ENCODE assay signal across 16 cellular contexts in the genomic region with DNA sequence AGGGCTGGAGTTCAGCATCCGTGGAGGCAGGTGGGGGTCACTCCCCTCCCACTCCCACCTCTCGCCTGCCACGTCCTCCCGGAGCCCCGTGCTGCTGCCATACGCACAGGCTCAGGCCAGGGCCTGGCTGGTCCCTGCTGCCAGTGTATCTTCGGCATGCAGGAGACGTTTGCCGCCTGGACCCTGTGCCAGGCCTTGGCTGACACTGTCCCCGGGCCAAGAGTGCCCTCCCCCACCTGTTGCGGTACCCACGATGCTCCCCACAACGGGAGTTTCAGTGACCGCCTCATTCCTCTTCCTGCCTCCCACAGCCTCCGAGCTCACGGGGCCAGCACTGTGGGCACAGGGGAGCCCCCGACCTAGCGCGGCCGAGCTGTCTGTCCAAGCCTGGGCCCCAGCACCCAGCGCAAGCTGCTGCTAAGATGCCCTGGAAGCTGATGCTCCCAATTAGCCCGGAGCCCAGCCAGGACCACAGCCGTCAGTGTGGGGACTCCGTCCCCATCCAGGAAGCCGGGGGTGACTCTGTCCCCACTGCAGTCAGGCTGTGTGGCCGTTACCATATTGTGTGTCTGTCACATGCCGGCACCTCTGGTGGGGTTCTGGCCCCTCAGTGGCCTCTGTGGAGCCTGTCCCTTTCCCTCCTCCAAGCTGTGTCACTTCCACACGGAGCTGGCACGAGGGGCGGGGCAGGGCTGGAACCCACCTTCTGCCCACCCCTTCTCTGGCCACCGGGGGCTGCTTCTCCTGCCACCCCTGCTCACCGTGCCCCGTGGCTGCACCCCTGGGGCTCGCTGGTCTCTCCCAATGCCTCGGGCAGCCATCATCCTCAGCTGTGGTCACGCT. TPM values are rescaled to one million over a fixed set of nuclear protein-coding genes. Genes with fewer than 3 reads are reported as not detected.
DNase-seq lines count a peak whose midpoint lies in the region; ATAC-seq, FAIRE-seq and TF ChIP-seq lines count a peak whose summit lies in the region.
"Had no signal": no experiment of that assay in that cellular context is flagged by ENCODE, and none has a peak within 500 bp of the region (broad histone marks: within the 10 kb centered on the region; RNA-seq: fewer than 3 reads in every experiment).

No MANE protein-coding gene starts in this region.

- no peak overlapping the region for H3K4me3 ChIP-seq in breast epithelium

- CTCF ChIA-PET in MCF 10A (lab: Yijun Ruan, JAX) = no interaction called here

- peaks cover 11 to 21% of the 10 kb centered on the region in 2 donors for H3K4me1 ChIP-seq in breast epithelium

- no peaks in the 10 kb centered on the region for H3K36me3 Mint-ChIP-seq in MCF 10A (ENCODE audit: insufficient read depth, unreplicated experiment)
- H3K36me3 Mint-ChIP-seq in dendritic cell treated with granulocyte-macrophage colony-stimulating factor and Interleukin-4, amounts not matched to agents 40 ng/mL and 50 ng/mL, for 4 days (ENCODE audit: low read depth) = peaks cover 93% of the 10 kb centered on the region
- no peaks in the 10 kb centered on the region for H3K36me3 Mint-ChIP-seq in nephron progenitor cell (ENCODE audit: low read depth)
- no peaks in the 10 kb centered on the region for H3K36me3 Mint-ChIP-seq in activated naive CD8-positive, alpha-beta T cell treated with anti-CD3 and anti-CD28 coated beads, Interleukin-2, amount 50 U/mL, for 24 hours (ENCODE audit: low read depth)

- BruUV-seq in MCF 10A (replicated peaks; lab: Mats Ljungman, UMichigan) = no TSS peak

- H3K9me3 Mint-ChIP-seq in MCF 10A (ENCODE audit: unreplicated experiment) = no peaks in the 10 kb centered on the region
- no peaks in the 10 kb centered on the region for H3K9me3 Mint-ChIP-seq in dendritic cell treated with granulocyte-macrophage colony-stimulating factor and Interleukin-4, amounts not matched to agents 40 ng/mL and 50 ng/mL, for 4 days
- H3K9me3 Mint-ChIP-seq in nephron progenitor cell = no peaks in the 10 kb centered on the region
- no peaks in the 10 kb centered on the region for H3K9me3 Mint-ChIP-seq in activated naive CD8-positive, alpha-beta T cell treated with anti-CD3 and anti-CD28 coated beads, Interleukin-2, amount 50 U/mL, for 24 hours
- H3K9me3 Mint-ChIP-seq: activated CD4-positive, alpha-beta T cell treated with anti-CD3 and anti-CD28 coated beads, Interleukin-2, amount 10 ng/mL, durations not matched to agents 7 days and 5 days; activated T-helper 2 cell treated with anti-CD3 and anti-CD28 coated beads, Interferon-gamma antibody, Interleukin-2, Interleukin-4, amounts not matched to agents 10 μg/mL and 5 μg/mL and 100 μg/mL, durations not matched to agents 14 hours and 24 hours and 36 hours; T-helper 2 cell treated with Interferon-gamma antibody and Interleukin-4, amounts not matched to agents 5 μg/mL and 100 μg/mL, for 36 hours had no signal

- POLR2A ChIA-PET in MCF 10A (lab: Yijun Ruan, JAX) = interaction anchor here (0.5 to 0.6 kb wide), 2 partner anchors 8 to 80 kb away, joined by 3 read pairs; partner anchors contain the start of gene TTYH3

- peak overlapping the region; percentile 45 to 75 for H3K27ac ChIP-seq in breast epithelium

- H3K27ac Mint-ChIP-seq in MCF 10A (ENCODE audit: low read depth, unreplicated experiment) (no peak overlapping the region), nephron progenitor cell (peak overlapping the region; percentile 32)
- peak overlapping the region; percentile 100 for H3K27ac Mint-ChIP-seq in dendritic cell treated with granulocyte-macrophage colony-stimulating factor and Interleukin-4, amounts not matched to agents 40 ng/mL and 50 ng/mL, for 4 days
- no peak overlapping the region for H3K27ac Mint-ChIP-seq in activated naive CD8-positive, alpha-beta T cell treated with anti-CD3 and anti-CD28 coated beads, Interleukin-2, amount 50 U/mL, for 24 hours
- H3K27ac Mint-ChIP-seq: activated CD4-positive, alpha-beta T cell treated with anti-CD3 and anti-CD28 coated beads, Interleukin-2, amount 10 ng/mL, durations not matched to agents 7 days and 5 days; activated T-helper 2 cell treated with anti-CD3 and anti-CD28 coated beads, Interferon-gamma antibody, Interleukin-2, Interleukin-4, amounts not matched to agents 10 μg/mL and 5 μg/mL and 100 μg/mL, durations not matched to agents 14 hours and 24 hours and 36 hours; T-helper 2 cell treated with Interferon-gamma antibody and Interleukin-4, amounts not matched to agents 5 μg/mL and 100 μg/mL, for 36 hours had no signal

- H3K27me3 Mint-ChIP-seq in MCF 10A (ENCODE audit: insufficient read depth, unreplicated experiment) (no peaks in the 10 kb centered on the region), nephron progenitor cell (ENCODE audit: low read depth, poor library complexity) (no peaks in the 10 kb centered on the region)
- H3K27me3 Mint-ChIP-seq in dendritic cell treated with granulocyte-macrophage colony-stimulating factor and Interleukin-4, amounts not matched to agents 40 ng/mL and 50 ng/mL, for 4 days = no peaks in the 10 kb centered on the region
- H3K27me3 Mint-ChIP-seq in activated naive CD8-positive, alpha-beta T cell treated with anti-CD3 and anti-CD28 coated beads, Interleukin-2, amount 50 U/mL, for 24 hours = no peaks in the 10 kb centered on the region
- H3K27me3 Mint-ChIP-seq: activated CD4-positive, alpha-beta T cell treated with anti-CD3 and anti-CD28 coated beads, Interleukin-2, amount 10 ng/mL, durations not matched to agents 7 days and 5 days had no signal

- peak; percentile 86 for FAIRE-seq in urothelium cell line (lab: Jason Lieb, UNC)
- FAIRE-seq: D721Med had no signal

- H3K4me3 Mint-ChIP-seq in MCF 10A (ENCODE audit: unreplicated experiment) (no peak overlapping the region), nephron progenitor cell (no peak overlapping the region)
- H3K4me3 Mint-ChIP-seq in dendritic cell treated with granulocyte-macrophage colony-stimulating factor and Interleukin-4, amounts not matched to agents 40 ng/mL and 50 ng/mL, for 4 days = peak overlapping the region; percentile 62
- no peak overlapping the region for H3K4me3 Mint-ChIP-seq in activated naive CD8-positive, alpha-beta T cell treated with anti-CD3 and anti-CD28 coated beads, Interleukin-2, amount 50 U/mL, for 24 hours
- H3K4me3 Mint-ChIP-seq: activated CD4-positive, alpha-beta T cell treated with anti-CD3 and anti-CD28 coated beads, Interleukin-2, amount 10 ng/mL, durations not matched to agents 7 days and 5 days; T-helper 2 cell treated with Interferon-gamma antibody and Interleukin-4, amounts not matched to agents 5 μg/mL and 100 μg/mL, for 36 hours had no signal

- TF ChIP-seq CTCF in breast epithelium (IDR thresholded peaks at IDR 0.05) (no peak), MCF 10A (IDR thresholded peaks at IDR 0.05; ENCODE audit: unreplicated experiment) (no peak), nephron progenitor cell (IDR thresholded peaks at IDR 0.05) (no peak)

- no peak for ATAC-seq in activated naive CD8-positive, alpha-beta T cell treated with anti-CD3 and anti-CD28 coated beads, Interleukin-2, amount 50 U/mL, for 24 hours
- no peak for ATAC-seq in HG02571 (IDR thresholded peaks at IDR 0.05; ENCODE audit: unreplicated experiment)

- no peaks in the 10 kb centered on the region for H3K9me3 ChIP-seq in breast epithelium

- H3K36me3 ChIP-seq in breast epithelium = no peaks in the 10 kb centered on the region

- intact Hi-C loops in breast epithelium (cut with DNase I; ENCODE audit: low total_unique reads) = no loop called here
- intact Hi-C loops in MCF 10A (cut with micrococcal nuclease) = no loop called here
- intact Hi-C loops in dendritic cell treated with granulocyte-macrophage colony-stimulating factor and Interleukin-4, amounts not matched to agents 40 ng/mL and 50 ng/mL, for 4 days (cut with micrococcal nuclease) = loop anchor here (10.0 kb wide), 1 partner anchor 115 kb away; no protein-coding TSS in a partner anchor

- no peaks in the 10 kb centered on the region for H3K27me3 ChIP-seq in breast epithelium

- no peaks in the 10 kb centered on the region for H3K4me1 Mint-ChIP-seq in MCF 10A (ENCODE audit: insufficient read depth, unreplicated experiment)
- peaks cover 89% of the 10 kb centered on the region for H3K4me1 Mint-ChIP-seq in dendritic cell treated with granulocyte-macrophage colony-stimulating factor and Interleukin-4, amounts not matched to agents 40 ng/mL and 50 ng/mL, for 4 days (ENCODE audit: low read depth)
- H3K4me1 Mint-ChIP-seq in nephron progenitor cell = peaks cover 48% of the 10 kb centered on the region
- peaks cover 8% of the 10 kb centered on the region for H3K4me1 Mint-ChIP-seq in activated naive CD8-positive, alpha-beta T cell treated with anti-CD3 and anti-CD28 coated beads, Interleukin-2, amount 50 U/mL, for 24 hours

- TF ChIP-seq POLR2A in breast epithelium (IDR thresholded peaks at IDR 0.05) = no peak

- DNase-seq in breast epithelium (ENCODE audit: low spot score in 2 of 2) (no peak), MCF 10A (ENCODE audit: unreplicated experiment) (no peak), nephron progenitor cell (no peak), urothelium cell line (ENCODE audit: low spot score) (no peak), DMS53 treated with DMSO at 0.1 percent for 48 hours (lab: John Stamatoyannopoulos, UW; ENCODE audit: unreplicated experiment) (no peak)
- DNase-seq in activated naive CD8-positive, alpha-beta T cell treated with anti-CD3 and anti-CD28 coated beads, Interleukin-2, amount 50 U/mL, for 24 hours = no peak
- DNase-seq: 8988T; activated CD4-positive, alpha-beta T cell treated with anti-CD3 and anti-CD28 coated beads, Interleukin-2, amount 10 ng/mL, durations not matched to agents 7 days and 5 days; central memory CD4-positive, alpha-beta T cell; NCI-H1105; NCI-H446 treated with DMSO at 0.1 percent for 48 hours had no signal

RNA-seq across cellular contexts. Expression of gene TTYH3, which starts 7.6 kb away (rescaled TPM):
- 10 to 100 TPM; 11.6 to 17.9 (median 17.4) TPM for total RNA-seq in breast epithelium
- 20.9 and 34.7 TPM in 2 replicates for total RNA-seq in MCF 10A (2022)

RNA-seq across cellular contexts. Expression of gene AMZ1, which starts 48.6 kb away (rescaled TPM):
- total RNA-seq in breast epithelium (under 1 TPM; 0.16 to 0.88 (median 0.33) TPM), MCF 10A (2022) (not detected in 2 replicates)

Comparison
In these comparisons a context has a peak if more than half of its experiments do, and no peak if none do; other contexts are left out.
1. H3K27ac Mint-ChIP-seq: peak in dendritic cell treated with granulocyte-macrophage colony-stimulating factor and Interleukin-4, amounts not matched to agents 40 ng/mL and 50 ng/mL, for 4 days (single experiment) and nephron progenitor cell (single experiment); none in MCF 10A (single experiment) and activated naive CD8-positive, alpha-beta T cell treated with anti-CD3 and anti-CD28 coated beads, Interleukin-2, amount 50 U/mL, for 24 hours (single experiment).